Comparison of ENCODE assay signal across 1 cellular context in genomic region chr19:7919681-7920519, GRCh38.
TF ChIP-seq lines count a peak whose summit lies in the region.

TSS of gene SNAPC2 (plus strand) at chr19:7920338. CDS start at chr19:7920367, 29 bp downstream.

TF ChIP-seq in K562, 482 proteins besides CTCF, POLR2A, EP300 and RAD21 (continued from another document and continues in another):
- no peak for TF ChIP-seq ZNF318 (IDR thresholded peaks at IDR 0.05; ENCODE audit: borderline replicate concordance in 1 of 2, low read depth in 1 of 2)
- TF ChIP-seq ZNF175 (CRISPR knock-in tag; IDR thresholded peaks at IDR 0.05; ENCODE audit: low read depth) = no peak
- peak; percentile 24; the same call in 1 of the 2 replicates for TF ChIP-seq GMEB1 (CRISPR knock-in tag; IDR thresholded peaks at IDR 0.05)
- TF ChIP-seq BMI1 (IDR thresholded peaks at IDR 0.05; ENCODE audit: low read length) = no peak
- 0 out of 2 replicates have a peak, but pooled peaks have one; percentile 19 for TF ChIP-seq ELF1 (tag; IDR thresholded peaks at IDR 0.05)
- no peak for TF ChIP-seq HMBOX1 (IDR thresholded peaks at IDR 0.05)
- peak; percentile 87 for TF ChIP-seq FIP1L1 (IDR thresholded peaks at IDR 0.05; ENCODE audit: low read depth, low read length, poor library complexity, severe bottlenecking)
- TF ChIP-seq CBFB (CRISPR knock-in tag; IDR thresholded peaks at IDR 0.05) = no peak; the same call in 1 of the 2 replicates
- TF ChIP-seq TAF1 (IDR thresholded peaks at IDR 0.05; ENCODE audit: control insufficient read depth, extremely low read depth, insufficient read depth, low read length, severe bottlenecking) = peak; percentile 4
- TF ChIP-seq SMARCB1 (IDR thresholded peaks at IDR 0.05; ENCODE audit: insufficient read length, low read depth) = no peak
- TF ChIP-seq CBX3 (IDR thresholded peaks at IDR 0.05; ENCODE audit: borderline replicate concordance in 1 of 2, low read length in 2 of 2) = no peak
- peak; percentile 57; the same call in 1 of the 2 replicates for TF ChIP-seq E2F1 (CRISPR knock-in tag; IDR thresholded peaks at IDR 0.05)
- no peak for TF ChIP-seq LARP7 (IDR thresholded peaks at IDR 0.05)
- 0 out of 2 replicates have a peak, but pooled peaks have one; percentile 59 for TF ChIP-seq NR1H2 (CRISPR knock-in tag; IDR thresholded peaks at IDR 0.05)
- TF ChIP-seq MEF2A (IDR thresholded peaks at IDR 0.05; ENCODE audit: control insufficient read depth, low read depth, low read length) = no peak
- TF ChIP-seq BHLHE40 (IDR thresholded peaks at IDR 0.05; ENCODE audit: low read length) = peak; percentile 46
- peak; percentile 57 for TF ChIP-seq NEUROD1 (IDR thresholded peaks at IDR 0.05; ENCODE audit: borderline replicate concordance, low read depth, low read length, partially characterized antibody)
- no peak for TF ChIP-seq CREBBP (IDR thresholded peaks at IDR 0.05; ENCODE audit: low read depth, low read length)
- no peak for TF ChIP-seq LEF1 (IDR thresholded peaks at IDR 0.05)
- peak; percentile 90 for TF ChIP-seq EGR1 (conservative IDR thresholded peaks at IDR 0.05)
- no peak for TF ChIP-seq ZNF518B (CRISPR knock-in tag; IDR thresholded peaks at IDR 0.05)
- peak in 2 of 3 experiments; percentile 38 to 53 for TF ChIP-seq YY1 (IDR thresholded peaks at IDR 0.05; ENCODE audit: borderline replicate concordance in 1 of 3, control insufficient read depth in 1 of 3, extremely low read depth in 1 of 3, insufficient read depth in 3 of 3, insufficient read length in 1 of 3, insufficient replicate concordance in 2 of 3, low read depth in 1 of 3, low read length in 2 of 3)
- TF ChIP-seq HDAC2 (IDR thresholded peaks at IDR 0.05) = no peak; the same call in 1 of the 2 replicates
- TF ChIP-seq PHF21A (IDR thresholded peaks at IDR 0.05; ENCODE audit: borderline replicate concordance, low read depth) = no peak
- TF ChIP-seq PCBP1 (IDR thresholded peaks at IDR 0.05; ENCODE audit: low read depth, low read length, poor library complexity, severe bottlenecking) = peak; percentile 86
- TF ChIP-seq ETV5 (CRISPR knock-in tag; IDR thresholded peaks at IDR 0.05; ENCODE audit: low read depth) = peak; percentile 79; the same call in 1 of the 2 replicates
- no peak for TF ChIP-seq ARID1B (IDR thresholded peaks at IDR 0.05)
- peak; percentile 78; the same call in 1 of the 2 replicates for TF ChIP-seq KDM2B (CRISPR knock-in tag; IDR thresholded peaks at IDR 0.05)
- TF ChIP-seq POLR2B (IDR thresholded peaks at IDR 0.05; ENCODE audit: low read depth, partially characterized antibody) = peak; percentile 50
- TF ChIP-seq DIDO1 (tag; IDR thresholded peaks at IDR 0.05; ENCODE audit: low read depth) = 0 out of 2 replicates have a peak, but pooled peaks have one; percentile 27
- no peak for TF ChIP-seq ARID2 (IDR thresholded peaks at IDR 0.05)
- peak in 1 of 2 experiments; percentile 48; a peak in 1 of 4 replicates for TF ChIP-seq SRF (CRISPR knock-in tag; IDR thresholded peaks at IDR 0.05)
- TF ChIP-seq CBX2 (IDR thresholded peaks at IDR 0.05; ENCODE audit: insufficient read depth, low read length, poor library complexity, severe bottlenecking) = no peak
- 0 out of 2 replicates have a peak, but pooled peaks have one; percentile 13 for TF ChIP-seq SPI1 (IDR thresholded peaks at IDR 0.05; ENCODE audit: borderline replicate concordance, low read depth, low read length)
- TF ChIP-seq ZKSCAN1 (IDR thresholded peaks at IDR 0.05; ENCODE audit: low read depth, low read length) = peak; percentile 91
- TF ChIP-seq ASH1L (IDR thresholded peaks at IDR 0.05; ENCODE audit: borderline replicate concordance, low read depth, partially characterized antibody) = no peak
- no peak for TF ChIP-seq ATF1 (CRISPR knock-in tag; IDR thresholded peaks at IDR 0.05)
- peak; percentile 66 for TF ChIP-seq ATF1 (tag; IDR thresholded peaks at IDR 0.05)
- peak; percentile 57 for TF ChIP-seq HMGN3 (IDR thresholded peaks at IDR 0.05; ENCODE audit: borderline replicate concordance, extremely low read depth, insufficient read length, low read depth, low read length)
- no peak for TF ChIP-seq RAD51 (IDR thresholded peaks at IDR 0.05; ENCODE audit: borderline replicate concordance, low read depth)
- TF ChIP-seq NFIC (IDR thresholded peaks at IDR 0.05) = peak; percentile 78
- no peak for TF ChIP-seq PTBP1 (IDR thresholded peaks at IDR 0.05; ENCODE audit: low read depth, low read length)
- TF ChIP-seq STAG1 (CRISPR knock-in tag; IDR thresholded peaks at IDR 0.05; ENCODE audit: borderline replicate concordance) = no peak
- no peak for TF ChIP-seq E2F5 (CRISPR knock-in tag; IDR thresholded peaks at IDR 0.05)
